22 cellular contexts compared by ENCODE assay signal in genomic region chr12:60101715-60102114, GRCh38.
DNase-seq lines count a peak whose midpoint lies in the region; ATAC-seq and TF ChIP-seq lines count a peak whose summit lies in the region.
"Had no signal": no experiment of that assay in that cellular context is flagged by ENCODE, and none has a peak within 500 bp of the region (broad histone marks: within the 10 kb centered on the region; RNA-seq: fewer than 3 reads in every experiment).

No MANE protein-coding gene starts in this region.

- H2AFZ ChIP-seq in smooth muscle cell (ENCODE audit: low read depth): no peak overlapping the region

- H3K27ac ChIP-seq in RWPE2 (ENCODE audit: poor library complexity, severe bottlenecking): no peak overlapping the region
- H3K27ac ChIP-seq in smooth muscle cell (ENCODE audit: low read depth): peak overlapping the region; percentile 8
- H3K27ac ChIP-seq in dorsolateral prefrontal cortex: no peak overlapping the region
- H3K27ac ChIP-seq: HL-60, lower lobe of right lung, ovary, suprapubic skin had no signal

- peaks cover 3% of the 10 kb centered on the region for H3K9me3 ChIP-seq in RWPE2 (ENCODE audit: severe bottlenecking)
- no peaks in the 10 kb centered on the region for H3K9me3 ChIP-seq in smooth muscle cell (replicated peaks; ENCODE audit: low read depth)
- H3K9me3 ChIP-seq: ovary, suprapubic skin had no signal

- no peaks in the 10 kb centered on the region for H4K20me1 ChIP-seq in smooth muscle cell (ENCODE audit: low read depth)

- intact Hi-C loops in dorsolateral prefrontal cortex (cut with DNase I): no loop called here

- DNase-seq in GM03348 (ENCODE audit: low spot score) (peak; percentile 16), RWPE2 (ENCODE audit: low spot score) (no peak), fibroblast of pulmonary artery (ENCODE audit: low read depth) (peak; percentile 6), smooth muscle cell (lab: John Stamatoyannopoulos, UW; ENCODE audit: unreplicated experiment) (no peak), dorsolateral prefrontal cortex (no peak)
- DNase-seq in activated CD4-positive, alpha-beta T cell treated with anti-CD3 and anti-CD28 coated beads, Interleukin-2, amount 50 U/mL, for 1 hour: no peak
- DNase-seq: activated CD4-positive, alpha-beta T cell treated with anti-CD3 and anti-CD28 coated beads for 48 hours; activated CD8-positive, alpha-beta memory T cell treated with anti-CD3 and anti-CD28 coated beads, Interleukin-2, amount 50 U/mL, for 4 hours; activated effector memory CD4-positive, alpha-beta T cell treated with anti-CD3 and anti-CD28 coated beads, Interleukin-2, amount 50 U/mL, for 16 hours; amniotic stem cell; CD4-positive, CD25-positive, alpha-beta regulatory T cell; lower lobe of right lung; NCI-H2029 treated with DMSO at 0.1 percent for 48 hours; NCI-H510A; ovary; stimulated activated CD4-positive, alpha-beta T cell treated with anti-CD3 and anti-CD28 coated beads, Interleukin-4, amount 100 ng/mL, for 1 hour; SW 1271 had no signal

- no peak overlapping the region for H3K9ac ChIP-seq in smooth muscle cell (ENCODE audit: low read depth)

- TF ChIP-seq CTCF in RWPE2 (IDR thresholded peaks at IDR 0.05; ENCODE audit: poor library complexity, severe bottlenecking) (no peak), fibroblast of pulmonary artery (IDR thresholded peaks at IDR 0.05; ENCODE audit: low read length, missing control alignments) (no peak), smooth muscle cell (IDR thresholded peaks at IDR 0.05; ENCODE audit: borderline replicate concordance, insufficient read depth, poor library complexity, severe bottlenecking) (no peak), dorsolateral prefrontal cortex (IDR thresholded peaks at IDR 0.05 in 54 of 56, conservative IDR thresholded peaks at IDR 0.05 in 2 of 56; ENCODE audit: low read depth in 1 of 56, partially characterized antibody in 56 of 56) (no peak)

- H3K27me3 ChIP-seq in RWPE2 (ENCODE audit: insufficient read depth, poor library complexity, severe bottlenecking) (no peaks in the 10 kb centered on the region), smooth muscle cell (ENCODE audit: low read depth) (no peaks in the 10 kb centered on the region), dorsolateral prefrontal cortex (no peaks in the 10 kb centered on the region)
- H3K27me3 ChIP-seq: ovary, suprapubic skin had no signal

- H3K36me3 ChIP-seq in RWPE2 (ENCODE audit: low read depth) (no peaks in the 10 kb centered on the region), smooth muscle cell (ENCODE audit: low read depth) (no peaks in the 10 kb centered on the region)
- H3K36me3 ChIP-seq: HAP-1, lower lobe of right lung, ovary, suprapubic skin had no signal

- ATAC-seq in RWPE2 (ENCODE audit: low read depth) (peak; percentile 33; the same call in 1 of the 3 replicates), GM18861 (IDR thresholded peaks at IDR 0.05; ENCODE audit: unreplicated experiment) (no peak)
- ATAC-seq: K562, lower lobe of right lung had no signal

- H3K4me3 ChIP-seq in RWPE2 (ENCODE audit: severe bottlenecking) (no peak overlapping the region), fibroblast of pulmonary artery (replicated peaks; ENCODE audit: low read depth, low read length) (no peak overlapping the region), smooth muscle cell (no peak overlapping the region), dorsolateral prefrontal cortex (no peak overlapping the region)
- H3K4me3 ChIP-seq: HAP-1, K562, lower lobe of right lung, ovary, suprapubic skin had no signal

- no peak overlapping the region for H3K4me2 ChIP-seq in smooth muscle cell

- no peaks in the 10 kb centered on the region for H3F3A ChIP-seq in smooth muscle cell (ENCODE audit: low read depth)

- no peaks in the 10 kb centered on the region for H3K79me2 ChIP-seq in smooth muscle cell (ENCODE audit: low read depth)

- peaks cover 8% of the 10 kb centered on the region for H3K4me1 ChIP-seq in RWPE2 (ENCODE audit: insufficient read depth, poor library complexity, severe bottlenecking)
- H3K4me1 ChIP-seq in smooth muscle cell (ENCODE audit: low read depth): no peaks in the 10 kb centered on the region
- H3K4me1 ChIP-seq: HAP-1, lower lobe of right lung, suprapubic skin had no signal

Comparison
In these comparisons a context has a peak if more than half of its experiments do, and no peak if none do; other contexts are left out.
1. DNase-seq: peak in GM03348 (single experiment) and fibroblast of pulmonary artery (single experiment); none in RWPE2 (single experiment), smooth muscle cell (single experiment), activated CD4-positive, alpha-beta T cell treated with anti-CD3 and anti-CD28 coated beads, Interleukin-2, amount 50 U/mL, for 1 hour (single experiment) and dorsolateral prefrontal cortex (0 of 10).